1 cellular context compared by ENCODE assay signal in the genomic region with DNA sequence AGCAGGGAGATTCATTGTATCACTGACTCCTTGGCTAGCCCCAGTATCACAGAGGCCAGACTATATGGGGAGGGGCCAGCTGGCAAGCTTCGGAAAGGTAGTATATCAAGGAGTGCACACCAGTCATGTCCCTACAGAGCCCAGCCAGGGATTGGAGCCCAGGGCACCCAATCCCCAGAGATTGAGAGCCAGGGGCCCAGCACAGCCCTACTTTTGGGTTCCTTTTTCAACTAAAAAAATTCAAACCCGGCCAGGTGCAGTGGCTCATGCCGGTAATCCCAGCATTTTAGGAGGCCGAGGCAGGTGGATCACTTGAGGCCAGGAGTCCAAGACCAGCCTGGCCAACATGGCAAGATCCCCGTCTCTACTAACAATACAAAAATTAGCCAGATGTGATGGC.
TF ChIP-seq lines count a peak whose summit lies in the region.

No MANE protein-coding gene starts in this region.

TF ChIP-seq in WTC11, 78 proteins besides CTCF, POLR2A, EP300 and RAD21 (continued from another document):
- no peak for TF ChIP-seq ARID4B (CRISPR knock-in tag; IDR thresholded peaks at IDR 0.05; ENCODE audit: borderline replicate concordance)
